In the genomic region with DNA sequence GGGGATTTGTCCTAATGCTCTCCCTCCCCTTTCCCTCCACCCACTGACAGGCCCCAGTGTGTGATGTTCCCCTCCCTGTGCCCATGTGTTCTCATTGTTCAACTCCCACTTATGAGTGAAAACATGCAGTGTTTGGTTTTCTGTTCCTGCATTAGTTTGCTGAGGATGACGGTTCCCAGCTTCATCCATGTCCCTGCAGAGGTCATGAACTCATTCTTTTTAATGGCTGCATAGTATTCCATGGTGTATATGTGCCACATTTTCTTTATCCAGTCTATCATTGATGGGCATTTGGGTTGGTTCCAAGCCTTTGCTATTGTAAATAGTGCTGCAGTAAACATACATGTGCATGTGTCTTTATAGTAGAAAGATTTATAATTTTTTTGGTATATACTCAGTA, we compare ENCODE assay signal across 2 cellular contexts. TPM values are rescaled to one million over a fixed set of nuclear protein-coding genes. Genes with fewer than 3 reads are reported as not detected.
"Had no signal": no experiment of that assay in that cellular context is flagged by ENCODE, and none has a peak within 500 bp of the region (broad histone marks: within the 10 kb centered on the region; RNA-seq: fewer than 3 reads in every experiment).

No MANE protein-coding gene starts in this region.

RNA-seq across cellular contexts. Expression of a gene that starts 26.9 kb away (rescaled TPM):
- total RNA-seq: smooth muscle cell had no signal
- polyA plus RNA-seq: naive thymus-derived CD8-positive, alpha-beta T cell; smooth muscle cell had no signal
